8 cellular contexts compared by ENCODE assay signal in the genomic region with DNA sequence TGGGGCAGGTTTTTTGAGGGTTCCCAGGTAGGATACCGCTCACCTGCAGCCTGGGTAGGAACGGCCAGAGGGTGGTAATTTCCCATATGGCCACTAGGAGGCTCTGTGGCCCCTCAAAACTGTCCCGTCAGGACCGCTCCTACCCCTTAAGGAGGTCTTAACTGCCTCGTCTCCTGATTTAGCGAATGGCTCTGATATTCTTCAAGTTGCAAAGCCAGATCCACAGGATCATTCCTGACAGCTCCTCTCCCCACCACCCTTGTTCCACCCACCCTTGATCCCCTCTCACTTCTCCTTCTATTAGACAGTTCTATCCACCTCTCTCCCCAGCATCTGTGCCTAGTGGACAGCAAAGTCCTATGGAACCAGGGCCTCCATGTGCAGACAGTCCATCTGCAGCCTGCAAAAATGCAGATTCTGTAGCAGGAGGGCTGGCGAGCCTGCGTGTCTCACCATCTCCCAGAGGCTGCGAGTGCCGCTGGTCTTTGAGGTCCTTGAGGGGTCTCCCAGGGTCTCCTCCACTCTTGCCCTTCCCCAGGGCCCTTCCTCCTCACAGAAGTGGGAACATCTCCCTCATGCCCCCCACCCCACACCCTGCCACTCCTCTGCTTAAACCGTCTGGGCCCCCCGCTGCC. TPM values are rescaled to one million over a fixed set of nuclear protein-coding genes. Genes with fewer than 3 reads are reported as not detected.
DNase-seq lines count a peak whose midpoint lies in the region; ATAC-seq and TF ChIP-seq lines count a peak whose summit lies in the region.

No MANE protein-coding gene starts in this region.

- peak; percentile 90 for DNase-seq in AG08396 (ENCODE audit: low spot score)
- peak; percentile 87 for DNase-seq in HT-29 (ENCODE audit: low spot score)
- DNase-seq in SK-MEL-5 (ENCODE audit: low read depth, low spot score) = peak; percentile 64
- peak; percentile 64 for DNase-seq in activated naive CD8-positive, alpha-beta T cell treated with anti-CD3 and anti-CD28 coated beads, Interleukin-2, amount 50 U/mL, for 24 hours
- DNase-seq in heart right ventricle = peak in 1 of 2 donors; percentile 50
- DNase-seq in psoas muscle = peak; percentile 26 to 59

- H3K36me3 ChIP-seq in heart right ventricle (peaks cover 0 to 88% (median 19%) of the 10 kb centered on the region in 9 donors), psoas muscle (ENCODE audit: insufficient read depth in 1 of 2, low read depth in 1 of 2) (peaks cover 0 to 25% of the 10 kb centered on the region in 2 donors)

- H3K4me1 ChIP-seq in heart right ventricle (peaks cover 0 to 22% (median 9%) of the 10 kb centered on the region in 9 donors), psoas muscle (peaks cover 2% of the 10 kb centered on the region)

- intact Hi-C loops in heart right ventricle (cut with DNase I) (loop anchor here in 9 of 10 donors (1.0 to 10.0 kb wide), 12 partner anchors 52 to 530 kb away; no protein-coding TSS in a partner anchor), psoas muscle (cut with DNase I) (loop anchor here (1.0 to 10.0 kb wide), 6 partner anchors 160 to 555 kb away; no protein-coding TSS in a partner anchor)

- H3K27ac ChIP-seq in heart right ventricle (no peak overlapping the region), psoas muscle (no peak overlapping the region)

- H3K36me3 Mint-ChIP-seq in activated naive CD8-positive, alpha-beta T cell treated with anti-CD3 and anti-CD28 coated beads, Interleukin-2, amount 50 U/mL, for 24 hours (ENCODE audit: low read depth) = peaks cover 2% of the 10 kb centered on the region

- TF ChIP-seq CTCF in heart right ventricle (IDR thresholded peaks at IDR 0.05) = peak; percentile 76 to 96 (median 91)
- peak; percentile 97 for TF ChIP-seq CTCF in psoas muscle (IDR thresholded peaks at IDR 0.05)

- H3K9me3 ChIP-seq in heart right ventricle (no peaks in the 10 kb centered on the region), psoas muscle (no peaks in the 10 kb centered on the region)

- ATAC-seq in GM18511 (IDR thresholded peaks at IDR 0.05; ENCODE audit: unreplicated experiment) = peak; percentile 87
- ATAC-seq in activated naive CD8-positive, alpha-beta T cell treated with anti-CD3 and anti-CD28 coated beads, Interleukin-2, amount 50 U/mL, for 24 hours = peak; percentile 66
- ATAC-seq in heart right ventricle = peak; percentile 54 to 82 (median 75)
- peak; percentile 54 to 78 (median 74) for ATAC-seq in psoas muscle
- no peak for ATAC-seq in HG03025 (IDR thresholded peaks at IDR 0.05; ENCODE audit: low FRiP score, unreplicated experiment)

- H3K27ac Mint-ChIP-seq in activated naive CD8-positive, alpha-beta T cell treated with anti-CD3 and anti-CD28 coated beads, Interleukin-2, amount 50 U/mL, for 24 hours = no peak overlapping the region

- H3K4me3 Mint-ChIP-seq in activated naive CD8-positive, alpha-beta T cell treated with anti-CD3 and anti-CD28 coated beads, Interleukin-2, amount 50 U/mL, for 24 hours = no peak overlapping the region

- in situ Hi-C loops in SK-MEL-5 (cut with HindIII; ENCODE audit: low pct_unique_long_range_greater_than_20kb, low sequenced_read_pairs) = no loop called here

- no peaks in the 10 kb centered on the region for H3K27me3 Mint-ChIP-seq in activated naive CD8-positive, alpha-beta T cell treated with anti-CD3 and anti-CD28 coated beads, Interleukin-2, amount 50 U/mL, for 24 hours

- H3K4me1 Mint-ChIP-seq in activated naive CD8-positive, alpha-beta T cell treated with anti-CD3 and anti-CD28 coated beads, Interleukin-2, amount 50 U/mL, for 24 hours = peaks cover 24% of the 10 kb centered on the region

- H3K27me3 ChIP-seq in heart right ventricle = no peaks in the 10 kb centered on the region
- no peaks in the 10 kb centered on the region for H3K27me3 ChIP-seq in psoas muscle (ENCODE audit: insufficient read depth in 3 of 3, low read length in 2 of 3)

- WGBS in heart right ventricle, 2 donors = 37 to 38% methylated on average over 12 of the region's 12 CpGs
- WGBS in psoas muscle, 3 donors = 42 to 48% (median 45%) methylated on average over 12 of the region's 12 CpGs

- no peaks in the 10 kb centered on the region for H3K9me3 Mint-ChIP-seq in activated naive CD8-positive, alpha-beta T cell treated with anti-CD3 and anti-CD28 coated beads, Interleukin-2, amount 50 U/mL, for 24 hours

- H3K4me3 ChIP-seq in heart right ventricle = no peak overlapping the region
- no peak overlapping the region for H3K4me3 ChIP-seq in psoas muscle

RNA-seq across cellular contexts. Expression of gene ZBP1, which starts 34.3 kb away (rescaled TPM):
- 0.70 and 2.0 TPM in 2 replicates for total RNA-seq in HT-29 (2014; rRNA removed; shearing (Covaris generic))
- total RNA-seq in SK-MEL-5 (2014; rRNA removed; shearing (Covaris generic)) = 0.16 TPM in 1 of 2 replicates, not detected in the other
- not detected in 2 replicates for polyA plus RNA-seq in SK-MEL-5 (2015; cell fraction: cytosol; rRNA removed)
- not detected in 2 replicates for polyA plus RNA-seq in SK-MEL-5 (2015; cell fraction: nucleus; rRNA removed)
- total RNA-seq in heart right ventricle (1 to 10 TPM in 1 of 10 donors, under 1 TPM in 7, not detected in 2; 0.16 to 1.2 (median 0.31) TPM), psoas muscle (under 1 TPM in 2 of 4 donors, not detected in 2; 0.24 to 0.50 TPM)
- polyA plus RNA-seq in heart right ventricle (under 1 TPM; 0.13 to 0.51 TPM), psoas muscle (under 1 TPM; 0.07 to 0.20 (median 0.17) TPM)

RNA-seq across cellular contexts. Expression of gene PMEPA1, which starts 55.3 kb away (rescaled TPM):
- 47.7 and 66.2 TPM in 2 replicates for total RNA-seq in HT-29 (2014; rRNA removed; shearing (Covaris generic))
- 2.4 and 5.7 TPM in 2 replicates for total RNA-seq in SK-MEL-5 (2014; rRNA removed; shearing (Covaris generic))
- polyA plus RNA-seq in SK-MEL-5 (2015; cell fraction: cytosol; rRNA removed) = 16.3 and 16.8 TPM in 2 replicates
- 2.8 and 5.7 TPM in 2 replicates for polyA plus RNA-seq in SK-MEL-5 (2015; cell fraction: nucleus; rRNA removed)
- total RNA-seq in heart right ventricle (10 to 100 TPM; 16.1 to 39.2 (median 30.4) TPM), psoas muscle (10 to 100 TPM in 3 of 4 donors, 1 to 10 TPM in 1; 8.9 to 19.5 (median 15.6) TPM)
- polyA plus RNA-seq in heart right ventricle (10 to 100 TPM; 10.5 to 81.8 TPM), psoas muscle (10 to 100 TPM; 17.1 to 34.0 (median 30.7) TPM)
